25 cellular contexts compared by ENCODE assay signal in genomic region chr9:101093620-101094019, GRCh38.
DNase-seq lines count a peak whose midpoint lies in the region; ATAC-seq, FAIRE-seq and TF ChIP-seq lines count a peak whose summit lies in the region.
"Had no signal": no experiment of that assay in that cellular context is flagged by ENCODE, and none has a peak within 500 bp of the region (broad histone marks: within the 10 kb centered on the region; RNA-seq: fewer than 3 reads in every experiment).

No MANE protein-coding gene starts in this region.

- H3K27ac ChIP-seq in endothelial cell of umbilical vein (ENCODE audit: insufficient read depth, low read depth, low read length) = peak overlapping the region; percentile 70
- H3K27ac ChIP-seq: A549; BLaER1 treated with 17β-estradiol and CSF1 and Interleukin-3, amounts not matched to agents 10 nM and 100 nM; uterus had no signal

- H3K9me1 ChIP-seq in endothelial cell of umbilical vein (replicated peaks; ENCODE audit: control insufficient read depth, extremely low read depth, insufficient read depth, low read length) = no peaks in the 10 kb centered on the region

- dilution Hi-C loops in endothelial cell of umbilical vein (cut with MboI; ENCODE audit: extremely low pct_ligation_motif_present, low sequenced_read_pairs) = no loop called here

- no peaks in the 10 kb centered on the region for H3K36me3 ChIP-seq in MG63
- H3K36me3 ChIP-seq in endothelial cell of umbilical vein (ENCODE audit: control insufficient read depth in 2 of 2, extremely low read depth in 1 of 2, insufficient read depth in 2 of 2, low read length in 2 of 2) = no peaks in the 10 kb centered on the region
- H3K36me3 ChIP-seq: BLaER1 treated with 17β-estradiol and CSF1 and Interleukin-3, amounts not matched to agents 10 nM and 100 nM; uterus had no signal

- peaks cover 20% of the 10 kb centered on the region for H3K4me1 ChIP-seq in endothelial cell of umbilical vein (ENCODE audit: control insufficient read depth, extremely low read depth, insufficient read depth, low read length)
- H3K4me1 ChIP-seq: A549; BLaER1 treated with 17β-estradiol and CSF1 and Interleukin-3, amounts not matched to agents 10 nM and 100 nM; uterus had no signal

- H3K36me3 Mint-ChIP-seq in WTC11 = peaks cover 2% of the 10 kb centered on the region; the same call in 1 of the 2 replicates
- H3K36me3 Mint-ChIP-seq: IgD-negative memory B cell; natural killer cell treated with Interleukin-12 subunit alpha and Interleukin-12 subunit beta and Interleukin-15 and Interleukin-18, amount 100 ng/mL, for 72 hours had no signal

- no peaks in the 10 kb centered on the region for H4K20me1 ChIP-seq in endothelial cell of umbilical vein (replicated peaks; ENCODE audit: control insufficient read depth, extremely low read depth, insufficient read depth, low read length)
- H4K20me1 ChIP-seq: BLaER1 treated with 17β-estradiol and CSF1 and Interleukin-3, amounts not matched to agents 10 nM and 100 nM had no signal

- no peak for ATAC-seq in WTC11
- ATAC-seq: natural killer cell treated with Interleukin-12 subunit alpha and Interleukin-12 subunit beta and Interleukin-15 and Interleukin-18, amount 100 ng/mL, for 72 hours had no signal

- H3K79me2 ChIP-seq in endothelial cell of umbilical vein (ENCODE audit: control insufficient read depth, insufficient read depth, low read length) = no peaks in the 10 kb centered on the region

- H3K27ac Mint-ChIP-seq in WTC11 = no peak overlapping the region
- H3K27ac Mint-ChIP-seq: activated CD4-positive, alpha-beta T cell treated with anti-CD3 and anti-CD28 coated beads, Interleukin-2, amount 10 ng/mL, durations not matched to agents 7 days and 5 days; IgD-negative memory B cell; natural killer cell treated with Interleukin-12 subunit alpha and Interleukin-12 subunit beta and Interleukin-15 and Interleukin-18, amount 100 ng/mL, for 72 hours had no signal

- no peak overlapping the region for H3K9ac ChIP-seq in endothelial cell of umbilical vein (replicated peaks; ENCODE audit: extremely low read depth, insufficient read depth, low read length)
- H3K9ac ChIP-seq: BLaER1 treated with 17β-estradiol and CSF1 and Interleukin-3, amounts not matched to agents 10 nM and 100 nM had no signal

- peak; percentile 73 for FAIRE-seq in endothelial cell of umbilical vein (lab: Jason Lieb, UNC)
- FAIRE-seq: A549, keratinocyte had no signal

- peaks cover 17% of the 10 kb centered on the region for H3K9me3 Mint-ChIP-seq in WTC11
- H3K9me3 Mint-ChIP-seq: activated CD4-positive, alpha-beta T cell treated with anti-CD3 and anti-CD28 coated beads, Interleukin-2, amount 10 ng/mL, durations not matched to agents 7 days and 5 days had no signal

- CTCF ChIA-PET in endothelial cell of umbilical vein (lab: Charles Lee) (interaction anchor here (1.1 to 5.9 kb wide), 7 partner anchors 8 to 218 kb away, joined by 3 to 101 read pairs (median 3); no protein-coding TSS in a partner anchor), WTC11 (lab: Charles Lee) (interaction anchor here (0.9 to 2.3 kb wide), 2 partner anchors 26 to 218 kb away, joined by 3 to 10 read pairs; no protein-coding TSS in a partner anchor)

- peak overlapping the region; percentile 88 for H2AFZ ChIP-seq in endothelial cell of umbilical vein (ENCODE audit: low read depth, low read length)

- POLR2A ChIA-PET in endothelial cell of umbilical vein (lab: Charles Lee) (interaction anchor here (0.7 kb wide), 1 partner anchor 305 kb away, joined by 3 read pairs; the partner anchor contains the start of genes MRPL50 and ZNF189), WTC11 (lab: Charles Lee) (interaction anchor here (1.2 kb wide), 1 partner anchor 21 kb away, joined by 3 read pairs; no protein-coding TSS in a partner anchor)

- peaks cover 31% of the 10 kb centered on the region for H3K4me1 Mint-ChIP-seq in WTC11
- H3K4me1 Mint-ChIP-seq: activated CD4-positive, alpha-beta T cell treated with anti-CD3 and anti-CD28 coated beads, Interleukin-2, amount 10 ng/mL, durations not matched to agents 7 days and 5 days; IgD-negative memory B cell had no signal

- no TSS peak for BruUV-seq in endothelial cell of umbilical vein (replicated peaks; lab: Mats Ljungman, UMichigan)

- peaks cover 3% of the 10 kb centered on the region; the same call in 1 of the 2 replicates for H3K27me3 Mint-ChIP-seq in WTC11 (ENCODE audit: low read depth)
- H3K27me3 Mint-ChIP-seq: activated CD4-positive, alpha-beta T cell treated with anti-CD3 and anti-CD28 coated beads, Interleukin-2, amount 10 ng/mL, durations not matched to agents 7 days and 5 days; natural killer cell treated with Interleukin-12 subunit alpha and Interleukin-12 subunit beta and Interleukin-15 and Interleukin-18, amount 100 ng/mL, for 72 hours had no signal

- H3K4me2 ChIP-seq in endothelial cell of umbilical vein (ENCODE audit: insufficient read depth, low read length) = peak overlapping the region; percentile 54
- H3K4me2 ChIP-seq: A549; BLaER1 treated with 17β-estradiol and CSF1 and Interleukin-3, amounts not matched to agents 10 nM and 100 nM; smooth muscle cell had no signal

- DNase-seq in A172 (ENCODE audit: low spot score) (peak; percentile 10), MG63 (peak; percentile 13), endothelial cell of umbilical vein (ENCODE audit: low read depth, low spot score) (peak; percentile 86), kidney tubule cell (ENCODE audit: low spot score) (peak; percentile 85), GM03348 (ENCODE audit: low spot score) (no peak), GM19240 (ENCODE audit: insufficient read length, low spot score) (no peak), WTC11 (ENCODE audit: low spot score) (no peak), NCI-H2227 (lab: John Stamatoyannopoulos, UW; ENCODE audit: unreplicated experiment) (no peak)
- DNase-seq: activated CD4-positive, alpha-beta T cell treated with anti-CD3 and anti-CD28 coated beads, Interleukin-2, amount 10 ng/mL, durations not matched to agents 7 days and 5 days; activated CD8-positive, alpha-beta memory T cell treated with anti-CD3 and anti-CD28 coated beads, Interleukin-2, amount 50 U/mL, for 4 hours; activated gamma-delta T cell treated with Interleukin-2 at 50 U/mL for 16 hours; cerebellar nuclear complex; effector CD8-positive, alpha-beta T cell; HCEC 1CT; NCI-H1694 treated with DMSO at 0.1 percent for 48 hours; NCI-H446; posterior cingulate gyrus; stimulated activated CD4-positive, alpha-beta T cell treated with anti-CD3 and anti-CD28 coated beads, Interleukin-4, amount 100 ng/mL, for 4 hours; uterus had no signal

- no peak for TF ChIP-seq POLR2A in endothelial cell of umbilical vein (IDR thresholded peaks at IDR 0.05; ENCODE audit: low read depth, low read length)

- no peak overlapping the region for H3K4me3 Mint-ChIP-seq in WTC11
- H3K4me3 Mint-ChIP-seq: activated CD4-positive, alpha-beta T cell treated with anti-CD3 and anti-CD28 coated beads, Interleukin-2, amount 10 ng/mL, durations not matched to agents 7 days and 5 days; IgD-negative memory B cell; natural killer cell treated with Interleukin-12 subunit alpha and Interleukin-12 subunit beta and Interleukin-15 and Interleukin-18, amount 100 ng/mL, for 72 hours had no signal

- H3K27me3 ChIP-seq in MG63 (no peaks in the 10 kb centered on the region), endothelial cell of umbilical vein (ENCODE audit: control insufficient read depth in 2 of 2, insufficient read depth in 2 of 2, low read length in 2 of 2) (no peaks in the 10 kb centered on the region)
- H3K27me3 ChIP-seq: BLaER1 treated with 17β-estradiol and CSF1 and Interleukin-3, amounts not matched to agents 10 nM and 100 nM; uterus had no signal

- TF ChIP-seq CTCF in endothelial cell of umbilical vein (IDR thresholded peaks at IDR 0.05; ENCODE audit: extremely low read depth in 1 of 2, insufficient read depth in 1 of 2, low read depth in 1 of 2, low read length in 2 of 2) = no peak
- no peak for TF ChIP-seq CTCF in WTC11 (IDR thresholded peaks at IDR 0.05)

- no peaks in the 10 kb centered on the region for H3K9me3 ChIP-seq in MG63
- H3K9me3 ChIP-seq in endothelial cell of umbilical vein (replicated peaks; ENCODE audit: control insufficient read depth, insufficient read depth, low read length) = no peaks in the 10 kb centered on the region
- H3K9me3 ChIP-seq: A549; BLaER1 treated with 17β-estradiol and CSF1 and Interleukin-3, amounts not matched to agents 10 nM and 100 nM; uterus had no signal

- H3K4me3 ChIP-seq in MG63 (no peak overlapping the region), endothelial cell of umbilical vein (replicated peaks in 1 of 3; ENCODE audit: insufficient read depth in 1 of 3, low read depth in 1 of 3, low read length in 3 of 3) (no peak overlapping the region)
- H3K4me3 ChIP-seq: A549; BLaER1 treated with 17β-estradiol and CSF1 and Interleukin-3, amounts not matched to agents 10 nM and 100 nM; smooth muscle cell; uterus had no signal

- intact Hi-C loops in endothelial cell of umbilical vein (cut with micrococcal nuclease) = loop anchor here (1.0 kb wide), 1 partner anchor 24 kb away; no protein-coding TSS in a partner anchor

TF ChIP-seq in endothelial cell of umbilical vein, 7 proteins besides CTCF, POLR2A, EP300 and RAD21 (continues in another document):
- peak; percentile 46 for TF ChIP-seq GATA2 (IDR thresholded peaks at IDR 0.05; ENCODE audit: insufficient read depth, insufficient read length, low read depth, low read length)
- peak; percentile 91 for TF ChIP-seq JUN (IDR thresholded peaks at IDR 0.05; ENCODE audit: borderline replicate concordance, insufficient read depth, insufficient read length, low read depth)
- no peak for TF ChIP-seq MAX (IDR thresholded peaks at IDR 0.05; ENCODE audit: insufficient read depth, insufficient read length)
- peak; percentile 98 for TF ChIP-seq FOS (IDR thresholded peaks at IDR 0.05; ENCODE audit: borderline replicate concordance, insufficient read depth, low read length)
- peak; percentile 42 for TF ChIP-seq POLR2AphosphoS5 (IDR thresholded peaks at IDR 0.05; ENCODE audit: insufficient read depth, low read depth, low read length)

TF ChIP-seq in WTC11, 78 proteins besides CTCF, POLR2A, EP300 and RAD21 (continues in another document):
- no peak for TF ChIP-seq SMAD3 (CRISPR knock-in tag; IDR thresholded peaks at IDR 0.05; ENCODE audit: borderline replicate concordance)
- TF ChIP-seq JUN (CRISPR knock-in tag; IDR thresholded peaks at IDR 0.05) = no peak
- TF ChIP-seq CREB1 (CRISPR knock-in tag; IDR thresholded peaks at IDR 0.05) = no peak
- TF ChIP-seq IRF2 (CRISPR knock-in tag; IDR thresholded peaks at IDR 0.05; ENCODE audit: borderline replicate concordance, low read depth) = no peak
- TF ChIP-seq ZNF263 (CRISPR knock-in tag; IDR thresholded peaks at IDR 0.05; ENCODE audit: low read depth) = no peak
- TF ChIP-seq HMGA2 (CRISPR knock-in tag; IDR thresholded peaks at IDR 0.05) = no peak

Comparison
In these comparisons a context has a peak if more than half of its experiments do, and no peak if none do; other contexts are left out.
1. DNase-seq: peak in A172 (single experiment), MG63 (single experiment), endothelial cell of umbilical vein (single experiment) and kidney tubule cell (single experiment); none in GM03348 (single experiment), GM19240 (single experiment), WTC11 (single experiment) and NCI-H2227 (single experiment).